8 cellular contexts compared by ENCODE assay signal in the genomic region with DNA sequence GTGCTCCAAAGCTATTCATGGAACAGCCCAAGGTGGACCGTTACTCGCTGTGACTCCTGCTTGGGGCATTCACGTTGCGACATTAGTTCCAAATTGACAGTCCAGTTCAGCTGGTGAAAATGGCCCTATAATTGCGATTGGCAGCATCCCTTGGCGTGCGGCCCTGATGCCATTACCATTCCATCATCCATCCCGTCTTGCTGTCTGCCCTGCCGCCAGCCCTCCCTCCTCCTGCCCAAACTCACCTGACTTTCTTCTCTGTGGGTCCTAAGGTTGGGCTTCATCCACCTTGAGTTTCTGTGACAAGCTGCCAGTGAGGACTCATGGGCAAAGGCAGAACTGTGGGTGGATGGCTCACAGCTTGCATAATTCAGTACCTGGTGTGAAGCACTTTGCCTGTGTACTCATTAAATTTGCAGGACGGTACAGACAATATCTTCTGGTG.
DNase-seq lines count a peak whose midpoint lies in the region; ATAC-seq and TF ChIP-seq lines count a peak whose summit lies in the region.

No MANE protein-coding gene starts in this region.

- TF ChIP-seq CTCF in Calu3 (IDR thresholded peaks at IDR 0.05; ENCODE audit: unreplicated experiment) (no peak), body of pancreas (IDR thresholded peaks at IDR 0.05) (no peak), osteoblast (IDR thresholded peaks at IDR 0.05; ENCODE audit: extremely low read depth, low read depth, low read length) (no peak), omental fat pad (IDR thresholded peaks at IDR 0.05) (no peak)

- H4K20me1 ChIP-seq in osteoblast (ENCODE audit: insufficient read depth, low read length) = peaks cover 10% of the 10 kb centered on the region

- no peaks in the 10 kb centered on the region for H3K27me3 Mint-ChIP-seq in Calu3 (ENCODE audit: unreplicated experiment)

- 89 to 92% methylated on average over 10 of the region's 10 CpGs for WGBS in body of pancreas, 2 donors

- peak overlapping the region; percentile 73 for H3K4me2 ChIP-seq in osteoblast (ENCODE audit: insufficient read depth, low read length)

- H3K9me3 ChIP-seq in body of pancreas (no peaks in the 10 kb centered on the region), osteoblast (ENCODE audit: low read depth, low read length) (no peaks in the 10 kb centered on the region)

- H3K27me3 ChIP-seq in body of pancreas (no peaks in the 10 kb centered on the region), osteoblast (ENCODE audit: insufficient read depth, low read length) (no peaks in the 10 kb centered on the region)

- H3K4me1 ChIP-seq in body of pancreas = peaks cover 5% of the 10 kb centered on the region
- H3K4me1 ChIP-seq in osteoblast (ENCODE audit: insufficient read depth, low read length) = peaks cover 43% of the 10 kb centered on the region

- ATAC-seq in body of pancreas (peak; percentile 18), GM18868 (IDR thresholded peaks at IDR 0.05; ENCODE audit: unreplicated experiment) (no peak), HG02798 (IDR thresholded peaks at IDR 0.05; ENCODE audit: poor library complexity, unreplicated experiment) (no peak), HG03175 (IDR thresholded peaks at IDR 0.05; ENCODE audit: unreplicated experiment) (no peak), omental fat pad (ENCODE audit: low FRiP score) (no peak)

- no TSS peak for BruUV-seq in Calu3 (replicated peaks; lab: Mats Ljungman, UMichigan)

- H3K27ac Mint-ChIP-seq in Calu3 (ENCODE audit: unreplicated experiment) = peak overlapping the region; percentile 0

- H3K36me3 ChIP-seq in body of pancreas (replicated peaks in 1 of 2; ENCODE audit: insufficient read depth in 1 of 2, low read depth in 2 of 2) (no peaks in the 10 kb centered on the region), osteoblast (ENCODE audit: insufficient read depth, low read length) (no peaks in the 10 kb centered on the region)

- no peak overlapping the region for H3K4me3 Mint-ChIP-seq in Calu3 (ENCODE audit: low read depth, unreplicated experiment)

- peaks cover 10% of the 10 kb centered on the region for H3K36me3 Mint-ChIP-seq in Calu3 (ENCODE audit: insufficient read depth, unreplicated experiment)

- no peaks in the 10 kb centered on the region for H3K9me3 Mint-ChIP-seq in Calu3 (ENCODE audit: low read depth, unreplicated experiment)

- H3K4me3 ChIP-seq in body of pancreas = no peak overlapping the region
- no peak overlapping the region for H3K4me3 ChIP-seq in osteoblast (ENCODE audit: insufficient read depth, low read length)

- peaks cover 16% of the 10 kb centered on the region for H3K4me1 Mint-ChIP-seq in Calu3 (ENCODE audit: low read depth, unreplicated experiment)

- DNase-seq in Calu3 (no peak), M059J (ENCODE audit: low read depth) (peak; percentile 20), body of pancreas (no peak), osteoblast (ENCODE audit: insufficient read length, low spot score, missing footprints) (no peak), omental fat pad (ENCODE audit: low spot score) (no peak)

- H3K27ac ChIP-seq in body of pancreas (no peak overlapping the region), osteoblast (ENCODE audit: low read depth, low read length) (peak overlapping the region; percentile 95)

- H2AFZ ChIP-seq in osteoblast (ENCODE audit: low read length) = no peak overlapping the region

- TF ChIP-seq POLR2A in body of pancreas (IDR thresholded peaks at IDR 0.05) = no peak

- CTCF ChIA-PET in Calu3 (lab: Charles Lee) = no interaction called here

- H3K79me2 ChIP-seq in osteoblast (ENCODE audit: insufficient read depth, low read length) = peaks cover 57% of the 10 kb centered on the region

- intact Hi-C loops in Calu3 (cut with micrococcal nuclease; ENCODE audit: unreplicated experiment) (no loop called here), body of pancreas (cut with DNase I) (no loop called here)
